18 cellular contexts compared by ENCODE assay signal in the genomic region with DNA sequence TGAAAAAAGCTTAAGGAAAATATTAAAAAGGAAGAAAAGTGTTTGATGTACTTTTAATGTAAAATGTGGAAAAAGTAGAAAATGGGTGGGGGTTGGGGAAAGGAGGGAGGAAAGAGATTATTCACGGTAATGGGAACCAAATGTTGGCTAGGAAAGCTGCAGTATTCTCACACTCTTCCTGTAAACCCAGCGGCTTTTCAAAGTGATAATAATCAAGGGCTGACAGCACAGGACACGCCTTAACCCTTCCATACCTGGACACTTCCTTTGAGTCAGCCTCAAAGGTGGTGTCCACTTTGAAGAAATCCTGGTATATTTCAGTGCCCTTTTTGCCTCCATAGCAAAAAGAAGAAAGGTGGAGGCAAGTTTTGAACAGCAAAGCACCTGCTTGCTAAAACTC.
DNase-seq lines count a peak whose midpoint lies in the region; ATAC-seq and TF ChIP-seq lines count a peak whose summit lies in the region.
"Had no signal": no experiment of that assay in that cellular context is flagged by ENCODE, and none has a peak within 500 bp of the region (broad histone marks: within the 10 kb centered on the region; RNA-seq: fewer than 3 reads in every experiment).

No MANE protein-coding gene starts in this region.

- H3K4me2 ChIP-seq in osteoblast (ENCODE audit: insufficient read depth, low read length), result no peak overlapping the region
- H3K4me2 ChIP-seq: GM23338 had no signal

- DNase-seq in nephron progenitor cell, result no peak
- DNase-seq in uterus, result no peak
- DNase-seq in NCI-H82 treated with DMSO at 0.1 percent for 48 hours (lab: John Stamatoyannopoulos, UW; ENCODE audit: unreplicated experiment), result no peak
- no peak for DNase-seq in osteoblast (ENCODE audit: insufficient read length, low spot score, missing footprints)
- DNase-seq: CD8-positive, alpha-beta memory T cell; GF-D8; KG1; NCI-H1092; NCI-H1694; NCI-H2107; NCI-H345; NCI-H69; PC-3 had no signal

- H2AFZ ChIP-seq in osteoblast (ENCODE audit: low read length), result no peak overlapping the region
- H2AFZ ChIP-seq: GM23338 had no signal

- H3K27me3 ChIP-seq in uterus, result no peaks in the 10 kb centered on the region
- no peaks in the 10 kb centered on the region for H3K27me3 ChIP-seq in osteoblast (ENCODE audit: insufficient read depth, low read length)

- TF ChIP-seq CTCF in nephron progenitor cell (IDR thresholded peaks at IDR 0.05) (no peak), uterus (IDR thresholded peaks at IDR 0.05) (no peak), osteoblast (IDR thresholded peaks at IDR 0.05; ENCODE audit: extremely low read depth, low read depth, low read length) (no peak)

- no peaks in the 10 kb centered on the region for H3K27me3 Mint-ChIP-seq in nephron progenitor cell (ENCODE audit: low read depth, poor library complexity)
- H3K27me3 Mint-ChIP-seq: CD8-positive, alpha-beta memory T cell had no signal

- H4K20me1 ChIP-seq in osteoblast (ENCODE audit: insufficient read depth, low read length), result no peaks in the 10 kb centered on the region

- peak overlapping the region; percentile 16 to 32 for H3K27ac ChIP-seq in uterus
- no peak overlapping the region for H3K27ac ChIP-seq in osteoblast (ENCODE audit: low read depth, low read length)
- H3K27ac ChIP-seq: HL-60 had no signal

- intact Hi-C loops in uterus (cut with DNase I; ENCODE audit: low total_unique reads), result no loop called here

- H3K79me2 ChIP-seq in osteoblast (ENCODE audit: insufficient read depth, low read length), result no peaks in the 10 kb centered on the region

- no peaks in the 10 kb centered on the region for H3K9me3 ChIP-seq in uterus
- no peaks in the 10 kb centered on the region for H3K9me3 ChIP-seq in osteoblast (ENCODE audit: low read depth, low read length)

- ATAC-seq in SK-N-SH treated with all-trans-retinoic acid at 6 μM for 48 hours, result peak; percentile 63
- ATAC-seq in esophagus mucosa, result peak; percentile 37
- ATAC-seq in GM18498 (IDR thresholded peaks at IDR 0.05; ENCODE audit: unreplicated experiment), result no peak
- ATAC-seq: GM23338, PC-3 had no signal

- H3K27ac Mint-ChIP-seq in nephron progenitor cell, result peak overlapping the region; percentile 5
- H3K27ac Mint-ChIP-seq: CD8-positive, alpha-beta memory T cell; GM23338 had no signal

- no peak for TF ChIP-seq POLR2A in uterus (IDR thresholded peaks at IDR 0.05)

- H3K36me3 ChIP-seq in uterus (no peaks in the 10 kb centered on the region), osteoblast (ENCODE audit: insufficient read depth, low read length) (no peaks in the 10 kb centered on the region)

- H3K9me3 Mint-ChIP-seq in nephron progenitor cell, result peaks cover 11% of the 10 kb centered on the region
- H3K9me3 Mint-ChIP-seq: GM23338 had no signal

- no peak overlapping the region for H3K4me3 ChIP-seq in uterus
- no peak overlapping the region for H3K4me3 ChIP-seq in osteoblast (ENCODE audit: insufficient read depth, low read length)
- H3K4me3 ChIP-seq: GM23338 had no signal

- H3K4me1 ChIP-seq in uterus (no peaks in the 10 kb centered on the region), osteoblast (ENCODE audit: insufficient read depth, low read length) (peaks cover 5% of the 10 kb centered on the region)

- H3K36me3 Mint-ChIP-seq in nephron progenitor cell (ENCODE audit: low read depth), result peaks cover 39% of the 10 kb centered on the region

- peaks cover 26% of the 10 kb centered on the region for H3K4me1 Mint-ChIP-seq in nephron progenitor cell
- H3K4me1 Mint-ChIP-seq: CD8-positive, alpha-beta memory T cell had no signal

- H3K4me3 Mint-ChIP-seq in nephron progenitor cell, result no peak overlapping the region
- H3K4me3 Mint-ChIP-seq: CD8-positive, alpha-beta memory T cell; GM23338 had no signal

TF ChIP-seq in SK-N-SH treated with all-trans-retinoic acid at 6 μM for 48 hours, 23 proteins besides CTCF, POLR2A, EP300 and RAD21:
- no peak for TF ChIP-seq TCF4 (CRISPR knock-in tag; IDR thresholded peaks at IDR 0.05; ENCODE audit: borderline replicate concordance)
- TF ChIP-seq, protein P1, sequence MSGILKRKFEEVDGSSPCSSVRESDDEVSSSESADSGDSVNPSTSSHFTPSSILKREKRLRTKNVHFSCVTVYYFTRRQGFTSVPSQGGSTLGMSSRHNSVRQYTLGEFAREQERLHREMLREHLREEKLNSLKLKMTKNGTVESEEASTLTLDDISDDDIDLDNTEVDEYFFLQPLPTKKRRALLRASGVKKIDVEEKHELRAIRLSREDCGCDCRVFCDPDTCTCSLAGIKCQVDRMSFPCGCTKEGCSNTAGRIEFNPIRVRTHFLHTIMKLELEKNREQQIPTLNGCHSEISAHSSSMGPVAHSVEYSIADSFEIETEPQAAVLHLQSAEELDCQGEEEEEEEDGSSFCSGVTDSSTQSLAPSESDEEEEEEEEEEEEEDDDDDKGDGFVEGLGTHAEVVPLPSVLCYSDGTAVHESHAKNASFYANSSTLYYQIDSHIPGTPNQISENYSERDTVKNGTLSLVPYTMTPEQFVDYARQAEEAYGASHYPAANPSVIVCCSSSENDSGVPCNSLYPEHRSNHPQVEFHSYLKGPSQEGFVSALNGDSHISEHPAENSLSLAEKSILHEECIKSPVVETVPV (CRISPR knock-in tag; IDR thresholded peaks at IDR 0.05), result no peak
- no peak for TF ChIP-seq CSDC2 (CRISPR knock-in tag; IDR thresholded peaks at IDR 0.05)
- TF ChIP-seq, protein P2, sequence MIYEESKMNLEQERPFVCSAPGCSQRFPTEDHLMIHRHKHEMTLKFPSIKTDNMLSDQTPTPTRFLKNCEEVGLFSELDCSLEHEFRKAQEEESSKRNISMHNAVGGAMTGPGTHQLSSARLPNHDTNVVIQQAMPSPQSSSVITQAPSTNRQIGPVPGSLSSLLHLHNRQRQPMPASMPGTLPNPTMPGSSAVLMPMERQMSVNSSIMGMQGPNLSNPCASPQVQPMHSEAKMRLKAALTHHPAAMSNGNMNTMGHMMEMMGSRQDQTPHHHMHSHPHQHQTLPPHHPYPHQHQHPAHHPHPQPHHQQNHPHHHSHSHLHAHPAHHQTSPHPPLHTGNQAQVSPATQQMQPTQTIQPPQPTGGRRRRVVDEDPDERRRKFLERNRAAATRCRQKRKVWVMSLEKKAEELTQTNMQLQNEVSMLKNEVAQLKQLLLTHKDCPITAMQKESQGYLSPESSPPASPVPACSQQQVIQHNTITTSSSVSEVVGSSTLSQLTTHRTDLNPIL (CRISPR knock-in tag; IDR thresholded peaks at IDR 0.05; ENCODE audit: low read depth), result no peak
- no peak for TF ChIP-seq OSR1 (CRISPR knock-in tag; IDR thresholded peaks at IDR 0.05)
- TF ChIP-seq ZNF8 (CRISPR knock-in tag; IDR thresholded peaks at IDR 0.05), result no peak
